ENCODE assay signal across 1 cellular context in genomic region chr10:31683682-31684081, GRCh38.
TF ChIP-seq lines count a peak whose summit lies in the region.

No MANE protein-coding gene starts in this region.

TF ChIP-seq in Ishikawa, 13 proteins besides CTCF, POLR2A, EP300 and RAD21:
- TF ChIP-seq REST (IDR thresholded peaks at IDR 0.05; ENCODE audit: low read depth), result no peak
- TF ChIP-seq TAF1 (IDR thresholded peaks at IDR 0.05; ENCODE audit: low read depth), result no peak
- no peak for TF ChIP-seq FOXM1 (IDR thresholded peaks at IDR 0.05; ENCODE audit: borderline replicate concordance, low read depth)
- TF ChIP-seq NFIC (IDR thresholded peaks at IDR 0.05), result no peak
- TF ChIP-seq MAX (IDR thresholded peaks at IDR 0.05), result no peak
- peak; percentile 30; the same call in 1 of the 2 replicates for TF ChIP-seq USF1 (IDR thresholded peaks at IDR 0.05)
- TF ChIP-seq TEAD4 (IDR thresholded peaks at IDR 0.05), result no peak
